17 cellular contexts compared by ENCODE assay signal in the genomic region with DNA sequence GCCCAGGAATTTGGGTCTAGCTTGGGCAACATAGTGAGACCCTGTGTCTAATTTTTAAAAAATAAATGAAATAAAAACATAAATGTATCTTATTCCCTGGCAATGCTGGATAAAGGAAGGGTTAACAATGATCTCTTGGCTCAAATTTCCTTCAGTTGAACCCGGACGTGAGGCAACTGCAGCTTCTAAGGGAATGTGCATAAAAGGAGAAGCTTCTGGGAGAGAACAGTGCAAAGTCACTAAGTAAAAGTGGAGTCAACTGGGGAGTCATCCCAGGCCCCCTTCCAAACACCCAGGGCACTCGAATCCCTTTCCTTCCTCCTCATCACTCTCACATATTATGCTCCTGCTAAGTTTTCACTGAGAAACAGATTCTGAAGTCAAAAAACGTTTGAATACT.
A peak's percentile ranks its signal among the peaks of the same experiment; 100 is the strongest.
DNase-seq lines count a peak whose midpoint lies in the region; ATAC-seq, FAIRE-seq and TF ChIP-seq lines count a peak whose summit lies in the region.
"Had no signal": no experiment of that assay in that cellular context is flagged by ENCODE, and none has a peak within 500 bp of the region (broad histone marks: within the 10 kb centered on the region; RNA-seq: fewer than 3 reads in every experiment).

No MANE protein-coding gene starts in this region.

- H3K4me3 ChIP-seq in ACC112 (ENCODE audit: low read depth, low read length) = no peak overlapping the region
- H3K4me3 ChIP-seq in GM23338 = no peak overlapping the region
- no peak overlapping the region for H3K4me3 ChIP-seq in astrocyte (ENCODE audit: insufficient read depth, low read depth, low read length)
- H3K4me3 ChIP-seq in adrenal gland = no peak overlapping the region
- H3K4me3 ChIP-seq: ascending aorta, testis had no signal

- H3K9me3 Mint-ChIP-seq in GM23338 (no peaks in the 10 kb centered on the region), astrocyte (ENCODE audit: unreplicated experiment) (no peaks in the 10 kb centered on the region), nephron (no peaks in the 10 kb centered on the region)
- H3K9me3 Mint-ChIP-seq: activated T-cell treated with anti-CD3 and anti-CD28 coated beads, Interleukin-2, amount 50 U/mL, for 72 hours; CD8-positive, alpha-beta T cell; H9 had no signal

- H3K27ac Mint-ChIP-seq in GM23338 (peak overlapping the region; percentile 24; the same call in 1 of the 2 replicates), astrocyte (ENCODE audit: unreplicated experiment) (no peak overlapping the region), nephron (peak overlapping the region; percentile 45 to 89 (median 86))
- H3K27ac Mint-ChIP-seq: activated T-cell treated with anti-CD3 and anti-CD28 coated beads, Interleukin-2, amount 50 U/mL, for 72 hours; CD8-positive, alpha-beta T cell had no signal

- H3K27ac ChIP-seq in ACC112 (ENCODE audit: low read depth, low read length) (peak overlapping the region; percentile 12), GM23338 (ENCODE audit: low read depth) (no peak overlapping the region), astrocyte (ENCODE audit: low read depth, low read length) (no peak overlapping the region), adrenal gland (no peak overlapping the region)
- H3K27ac ChIP-seq: ascending aorta, testis had no signal

- no peak overlapping the region for H3K9ac ChIP-seq in astrocyte (ENCODE audit: low read length)

- no peaks in the 10 kb centered on the region for H3K9me2 ChIP-seq in GM23338 (ENCODE audit: insufficient read depth)

- intact Hi-C loops in adrenal gland (cut with DNase I) = no loop called here

- FAIRE-seq in astrocyte (lab: Jason Lieb, UNC) = no peak

- H3K79me2 ChIP-seq in ACC112 (ENCODE audit: control insufficient read depth, insufficient read depth, low read length, unreplicated experiment) = no peaks in the 10 kb centered on the region
- H3K79me2 ChIP-seq in GM23338 (replicated peaks; ENCODE audit: insufficient read depth) = no peaks in the 10 kb centered on the region; the same call in none of the 2 replicates
- no peaks in the 10 kb centered on the region for H3K79me2 ChIP-seq in astrocyte (ENCODE audit: insufficient read depth, low read length)

- peaks cover 15% of the 10 kb centered on the region for H3K36me3 Mint-ChIP-seq in GM23338 (ENCODE audit: low read depth)
- peaks cover 3% of the 10 kb centered on the region for H3K36me3 Mint-ChIP-seq in astrocyte (ENCODE audit: low read depth, unreplicated experiment)
- H3K36me3 Mint-ChIP-seq in nephron (ENCODE audit: low read depth) = peaks cover 8% of the 10 kb centered on the region
- H3K36me3 Mint-ChIP-seq: CD8-positive, alpha-beta T cell had no signal

- TF ChIP-seq CTCF in GM23338 (conservative IDR thresholded peaks at IDR 0.05; ENCODE audit: low read depth in 2 of 2) = no peak
- no peak for TF ChIP-seq CTCF in astrocyte (IDR thresholded peaks at IDR 0.05; ENCODE audit: insufficient read depth, low read depth, low read length)
- no peak for TF ChIP-seq CTCF in nephron (IDR thresholded peaks at IDR 0.05; ENCODE audit: unreplicated experiment in 3 of 3)
- TF ChIP-seq CTCF in adrenal gland (IDR thresholded peaks at IDR 0.05) = no peak

- H3K9me3 ChIP-seq in astrocyte (ENCODE audit: insufficient read depth, low read depth, low read length) = no peaks in the 10 kb centered on the region
- H3K9me3 ChIP-seq in adrenal gland (replicated peaks in 1 of 3) = no peaks in the 10 kb centered on the region
- H3K9me3 ChIP-seq: ascending aorta, testis had no signal

- peaks cover 5% of the 10 kb centered on the region for H3K27me3 Mint-ChIP-seq in GM23338 (ENCODE audit: insufficient read depth, low read depth, poor library complexity)
- H3K27me3 Mint-ChIP-seq in astrocyte (ENCODE audit: low read depth, unreplicated experiment) = no peaks in the 10 kb centered on the region
- no peaks in the 10 kb centered on the region for H3K27me3 Mint-ChIP-seq in nephron (ENCODE audit: low read depth)

- DNase-seq in GM23338 (ENCODE audit: low spot score) (no peak), astrocyte (ENCODE audit: low read depth) (no peak), adrenal gland (no peak), KG1 (lab: John Stamatoyannopoulos, UW) (no peak), NCI-H2196 (lab: John Stamatoyannopoulos, UW; ENCODE audit: unreplicated experiment) (no peak)
- DNase-seq in central memory CD4-positive, alpha-beta T cell = no peak
- DNase-seq: activated CD4-positive, alpha-beta T cell treated with anti-CD3 and anti-CD28 coated beads for 4 hours; activated naive CD4-positive, alpha-beta T cell treated with anti-CD3 and anti-CD28 coated beads, Interleukin-2, amount 50 U/mL, for 16 hours; activated T-cell treated with anti-CD3 and anti-CD28 coated beads, Interleukin-2, amount 50 U/mL, for 72 hours; CD8-positive, alpha-beta T cell; DMS53; H9; retina; testis had no signal

- H3K36me3 ChIP-seq in ACC112 (ENCODE audit: insufficient read depth, low read length) = no peaks in the 10 kb centered on the region
- H3K36me3 ChIP-seq in GM23338 (ENCODE audit: insufficient read depth) = no peaks in the 10 kb centered on the region
- no peaks in the 10 kb centered on the region for H3K36me3 ChIP-seq in astrocyte (ENCODE audit: insufficient read depth, low read length)
- no peaks in the 10 kb centered on the region for H3K36me3 ChIP-seq in adrenal gland (replicated peaks in 1 of 2)
- H3K36me3 ChIP-seq: ascending aorta had no signal

- no peaks in the 10 kb centered on the region for H3F3A ChIP-seq in GM23338 (replicated peaks; ENCODE audit: low read depth)

- no peak overlapping the region for H2AFZ ChIP-seq in ACC112 (ENCODE audit: low read length, unreplicated experiment)
- no peak overlapping the region for H2AFZ ChIP-seq in GM23338
- peak overlapping the region; percentile 31 for H2AFZ ChIP-seq in astrocyte (ENCODE audit: low read depth, low read length)

- no peak for TF ChIP-seq POLR2A in adrenal gland (IDR thresholded peaks at IDR 0.05)

- peaks cover 48% of the 10 kb centered on the region for H3K4me1 ChIP-seq in ACC112 (ENCODE audit: control insufficient read depth, insufficient read depth, low read length, unreplicated experiment)
- peaks cover 20% of the 10 kb centered on the region for H3K4me1 ChIP-seq in GM23338 (ENCODE audit: insufficient read depth)
- peaks cover 40% of the 10 kb centered on the region for H3K4me1 ChIP-seq in astrocyte (ENCODE audit: insufficient read depth, low read length)
- H3K4me1 ChIP-seq in adrenal gland (replicated peaks in 1 of 2) = peaks cover 0 to 4% of the 10 kb centered on the region in 2 donors
- H3K4me1 ChIP-seq: testis had no signal

- no peaks in the 10 kb centered on the region for H4K20me1 ChIP-seq in GM23338 (replicated peaks; ENCODE audit: insufficient read depth)
- H4K20me1 ChIP-seq in astrocyte (ENCODE audit: insufficient read depth, low read length) = no peaks in the 10 kb centered on the region

- no peak overlapping the region for H3K4me3 Mint-ChIP-seq in GM23338
- H3K4me3 Mint-ChIP-seq in astrocyte (ENCODE audit: unreplicated experiment) = no peak overlapping the region
- H3K4me3 Mint-ChIP-seq in nephron = peak overlapping the region in 2 of 3 experiments; percentile 5 to 27
- H3K4me3 Mint-ChIP-seq: activated T-cell treated with anti-CD3 and anti-CD28 coated beads, Interleukin-2, amount 50 U/mL, for 72 hours; CD8-positive, alpha-beta T cell; H9 had no signal

- WGBS in adrenal gland, 4 donors = 34 to 53% (median 50%) methylated on average over 4 of the region's 4 CpGs

- no peak for ATAC-seq in GM23338
- ATAC-seq: activated T-cell treated with anti-CD3 and anti-CD28 coated beads, Interleukin-2, amount 50 U/mL, for 72 hours; CD8-positive, alpha-beta T cell had no signal

- H3K27me3 ChIP-seq in ACC112 (ENCODE audit: insufficient read depth, low read length) (no peaks in the 10 kb centered on the region), GM23338 (ENCODE audit: insufficient read depth) (no peaks in the 10 kb centered on the region), astrocyte (ENCODE audit: insufficient read depth, low read length) (no peaks in the 10 kb centered on the region), adrenal gland (no peaks in the 10 kb centered on the region)
- H3K27me3 ChIP-seq: ascending aorta, testis had no signal

- no peak overlapping the region for H3K4me2 ChIP-seq in GM23338
- no peak overlapping the region for H3K4me2 ChIP-seq in astrocyte (ENCODE audit: low read length)

- H3K4me1 Mint-ChIP-seq in GM23338 (peaks cover 40% of the 10 kb centered on the region), astrocyte (ENCODE audit: low read depth, unreplicated experiment) (peaks cover 16% of the 10 kb centered on the region), nephron (peaks cover 68% of the 10 kb centered on the region)

TF ChIP-seq in GM23338, 12 proteins besides CTCF, POLR2A, EP300 and RAD21 (continues in another document):
- TF ChIP-seq ZNF331 (CRISPR knock-in tag; IDR thresholded peaks at IDR 0.05; ENCODE audit: low read depth) = no peak
- TF ChIP-seq, protein P1, sequence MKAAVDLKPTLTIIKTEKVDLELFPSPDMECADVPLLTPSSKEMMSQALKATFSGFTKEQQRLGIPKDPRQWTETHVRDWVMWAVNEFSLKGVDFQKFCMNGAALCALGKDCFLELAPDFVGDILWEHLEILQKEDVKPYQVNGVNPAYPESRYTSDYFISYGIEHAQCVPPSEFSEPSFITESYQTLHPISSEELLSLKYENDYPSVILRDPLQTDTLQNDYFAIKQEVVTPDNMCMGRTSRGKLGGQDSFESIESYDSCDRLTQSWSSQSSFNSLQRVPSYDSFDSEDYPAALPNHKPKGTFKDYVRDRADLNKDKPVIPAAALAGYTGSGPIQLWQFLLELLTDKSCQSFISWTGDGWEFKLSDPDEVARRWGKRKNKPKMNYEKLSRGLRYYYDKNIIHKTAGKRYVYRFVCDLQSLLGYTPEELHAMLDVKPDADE (IDR thresholded peaks at IDR 0.05) = no peak

Comparison
In these comparisons a context has a peak if more than half of its experiments do, and no peak if none do; other contexts are left out.
1. H3K4me3 Mint-ChIP-seq: peak in nephron (2 of 3); none in GM23338 (single experiment) and astrocyte (single experiment).